ENCODE assay signal across 12 cellular contexts in the genomic region with DNA sequence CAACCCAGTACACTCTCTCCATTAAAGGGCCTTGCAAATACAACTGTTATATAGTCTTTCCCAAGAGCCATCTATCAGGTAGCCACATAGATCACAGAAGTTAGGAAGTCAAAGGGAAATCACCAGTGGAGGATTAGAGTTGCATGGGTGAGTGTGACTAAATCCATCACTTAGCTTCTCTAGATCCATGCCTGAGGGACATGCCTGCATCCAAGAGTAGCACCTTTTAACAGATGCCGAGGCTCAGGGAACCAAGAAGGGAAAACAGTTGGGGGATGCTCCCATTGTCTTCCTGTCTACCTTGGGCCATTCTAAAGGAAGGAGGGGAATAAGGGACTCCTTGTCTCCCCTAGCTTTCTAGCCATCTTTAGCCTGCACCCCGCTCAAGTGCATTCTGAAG.
A peak's percentile ranks its signal among the peaks of the same experiment; 100 is the strongest.
DNase-seq lines count a peak whose midpoint lies in the region; TF ChIP-seq lines count a peak whose summit lies in the region.
"Had no signal": no experiment of that assay in that cellular context is flagged by ENCODE, and none has a peak within 500 bp of the region (broad histone marks: within the 10 kb centered on the region; RNA-seq: fewer than 3 reads in every experiment).

No MANE protein-coding gene starts in this region.

- TF ChIP-seq CTCF in fibroblast of pulmonary artery (IDR thresholded peaks at IDR 0.05; ENCODE audit: low read length, missing control alignments) (no peak), brain microvascular endothelial cell (IDR thresholded peaks at IDR 0.05; ENCODE audit: low read depth, low read length, missing control alignments) (no peak), mammary epithelial cell (conservative IDR thresholded peaks at IDR 0.05 in 1 of 2, IDR thresholded peaks at IDR 0.05 in 1 of 2; ENCODE audit: extremely low read depth in 1 of 2, insufficient read depth in 1 of 2, low read depth in 1 of 2, low read length in 2 of 2) (no peak)

- H3K4me3 ChIP-seq in fibroblast of pulmonary artery (replicated peaks; ENCODE audit: low read depth, low read length) = no peak overlapping the region
- no peak overlapping the region for H3K4me3 ChIP-seq in brain microvascular endothelial cell (ENCODE audit: low read depth, low read length)
- H3K4me3 ChIP-seq in mammary epithelial cell (replicated peaks in 1 of 3; ENCODE audit: insufficient read depth in 1 of 3, low read depth in 2 of 3, low read length in 3 of 3) = no peak overlapping the region

- H3K27ac ChIP-seq in brain microvascular endothelial cell (no peak overlapping the region), mammary epithelial cell (ENCODE audit: insufficient read depth, low read depth, low read length) (no peak overlapping the region)

- BruUV-seq in mammary epithelial cell (replicated peaks; lab: Mats Ljungman, UMichigan) = no TSS peak

- no peaks in the 10 kb centered on the region for H3K4me1 ChIP-seq in mammary epithelial cell (ENCODE audit: insufficient read depth, low read length)

- no peaks in the 10 kb centered on the region for H3K27me3 ChIP-seq in brain microvascular endothelial cell (replicated peaks)
- H3K27me3 ChIP-seq in mammary epithelial cell (ENCODE audit: insufficient read depth, low read length) = no peaks in the 10 kb centered on the region

- CTCF ChIA-PET in mammary epithelial cell (lab: Charles Lee; ENCODE audit: low non-redundant PET) = no interaction called here

- H3K9ac ChIP-seq in mammary epithelial cell (ENCODE audit: insufficient read depth, low read length) = no peak overlapping the region

- H3K79me2 ChIP-seq in mammary epithelial cell (ENCODE audit: insufficient read depth, low read length) = no peaks in the 10 kb centered on the region

- no peak overlapping the region for H2AFZ ChIP-seq in mammary epithelial cell (ENCODE audit: low read depth, low read length)

- H3K4me2 ChIP-seq in mammary epithelial cell (ENCODE audit: insufficient read depth, low read depth, low read length) = no peak overlapping the region

- no peaks in the 10 kb centered on the region for H4K20me1 ChIP-seq in mammary epithelial cell (ENCODE audit: insufficient read depth, low read length)

- 90% methylated on average over 2 of the region's 2 CpGs for WGBS in mammary epithelial cell (ENCODE audit: low coverage, missing lambda C conversion rate)

- H3K9me3 ChIP-seq in mammary epithelial cell (replicated peaks; ENCODE audit: insufficient read depth, low read length) = peaks cover 9% of the 10 kb centered on the region

- H3K36me3 ChIP-seq in brain microvascular endothelial cell (replicated peaks) (peaks cover 19% of the 10 kb centered on the region), mammary epithelial cell (ENCODE audit: insufficient read depth, low read length) (no peaks in the 10 kb centered on the region)

- in situ Hi-C loops in brain microvascular endothelial cell (cut with HindIII; ENCODE audit: low pct_ligation_motif_present, low sequenced_read_pairs) (no loop called here), mammary epithelial cell (cut with MboI; ENCODE audit: low sequenced_read_pairs in 2 of 2) (loop anchor here in 1 of 2 donors (25.0 kb wide), 1 partner anchor 234 kb away; no protein-coding TSS in a partner anchor)

- intact Hi-C loops in mammary epithelial cell (cut with micrococcal nuclease) = loop anchor here (10.0 kb wide), 1 partner anchor 236 kb away; no protein-coding TSS in a partner anchor

- DNase-seq in EH (ENCODE audit: low read depth) (peak; percentile 4), MV-4-11 (lab: John Stamatoyannopoulos, UW) (peak; percentile 2), amniotic epithelial cell (ENCODE audit: low read depth) (peak; percentile 35), fibroblast of pulmonary artery (ENCODE audit: low read depth) (peak; percentile 16), brain microvascular endothelial cell (no peak), NCI-H2081 treated with DMSO at 0.1 percent for 48 hours (lab: John Stamatoyannopoulos, UW) (no peak), mucosa of gallbladder (ENCODE audit: low spot score) (no peak), mammary epithelial cell (no peak)
- DNase-seq: CD8-positive, alpha-beta memory T cell; DMS 273 treated with DMSO at 0.1 percent for 48 hours; NCI-H1092; NCI-H774 had no signal

- dilution Hi-C loops in mammary epithelial cell (cut with HindIII; ENCODE audit: low sequenced_read_pairs) = no loop called here

Comparison
In these comparisons a context has a peak if more than half of its experiments do, and no peak if none do; other contexts are left out.
1. DNase-seq: peak in EH (single experiment), MV-4-11 (single experiment), amniotic epithelial cell (single experiment) and fibroblast of pulmonary artery (single experiment); none in brain microvascular endothelial cell (single experiment), NCI-H2081 treated with DMSO at 0.1 percent for 48 hours (single experiment), mucosa of gallbladder (single experiment) and mammary epithelial cell (single experiment).